In the genomic region with DNA sequence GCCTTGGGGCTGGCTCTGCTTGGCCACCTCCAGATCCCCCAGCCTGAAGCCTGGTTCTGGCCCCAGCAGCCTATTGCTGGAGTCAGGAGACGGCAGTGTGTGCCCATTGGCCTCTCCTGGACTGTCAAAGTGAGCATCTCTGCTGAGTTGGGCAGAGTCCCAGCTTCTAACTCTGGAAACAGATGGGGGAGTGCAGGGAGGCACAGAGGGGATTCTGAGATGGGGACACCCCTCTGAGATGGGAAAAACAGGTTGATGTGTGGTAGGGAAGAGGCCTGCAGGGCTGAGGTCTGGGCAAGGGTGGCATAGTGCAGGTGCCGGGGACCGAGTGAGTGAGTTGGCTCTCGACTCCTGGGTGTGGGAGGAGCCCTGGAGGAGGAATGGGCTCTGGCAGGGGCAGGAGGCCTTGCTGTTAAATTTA, we compare ENCODE assay signal across 1 cellular context.
TF ChIP-seq lines count a peak whose summit lies in the region.

No MANE protein-coding gene starts in this region.

TF ChIP-seq in H1, 55 proteins besides CTCF, POLR2A, EP300 and RAD21:
- TF ChIP-seq CHD1 (IDR thresholded peaks at IDR 0.05; ENCODE audit: low read depth, low read length) (no peak), RNF2 (IDR thresholded peaks at IDR 0.05; ENCODE audit: borderline replicate concordance, low read depth, low read length, missing control alignments, poor library complexity, severe bottlenecking) (no peak), CHD2 (IDR thresholded peaks at IDR 0.05; ENCODE audit: low read length) (no peak), MAFK (IDR thresholded peaks at IDR 0.05; ENCODE audit: low read depth, low read length) (no peak), TCF12 (IDR thresholded peaks at IDR 0.05; ENCODE audit: low read depth, low read length) (no peak), SP2 (IDR thresholded peaks at IDR 0.05; ENCODE audit: low read length) (no peak), CBX8 (IDR thresholded peaks at IDR 0.05; ENCODE audit: borderline replicate concordance, low read depth, low read length) (no peak), GABPA (IDR thresholded peaks at IDR 0.05; ENCODE audit: borderline replicate concordance, insufficient read depth, low read length) (no peak), RFX5 (IDR thresholded peaks at IDR 0.05; ENCODE audit: borderline replicate concordance, low read depth, low read length) (no peak), ATF2 (IDR thresholded peaks at IDR 0.05; ENCODE audit: low read length) (no peak), RXRA (IDR thresholded peaks at IDR 0.05; ENCODE audit: insufficient read depth, low read depth, low read length) (no peak), EZH2 (IDR thresholded peaks at IDR 0.05; ENCODE audit: low read depth, low read length, severe bottlenecking) (no peak), ZNF274 (IDR thresholded peaks at IDR 0.05; ENCODE audit: borderline replicate concordance, extremely low read depth, low read length) (no peak), KDM5A (IDR thresholded peaks at IDR 0.05; ENCODE audit: low read length) (no peak), BCL11A (IDR thresholded peaks at IDR 0.05; ENCODE audit: low read depth in 2 of 2, low read length in 2 of 2) (no peak), CBX5 (IDR thresholded peaks at IDR 0.05; ENCODE audit: low read depth, low read length) (no peak), SIX5 (IDR thresholded peaks at IDR 0.05; ENCODE audit: low read depth, low read length) (no peak)
